Comparison of ENCODE assay signal across 17 cellular contexts in the genomic region with DNA sequence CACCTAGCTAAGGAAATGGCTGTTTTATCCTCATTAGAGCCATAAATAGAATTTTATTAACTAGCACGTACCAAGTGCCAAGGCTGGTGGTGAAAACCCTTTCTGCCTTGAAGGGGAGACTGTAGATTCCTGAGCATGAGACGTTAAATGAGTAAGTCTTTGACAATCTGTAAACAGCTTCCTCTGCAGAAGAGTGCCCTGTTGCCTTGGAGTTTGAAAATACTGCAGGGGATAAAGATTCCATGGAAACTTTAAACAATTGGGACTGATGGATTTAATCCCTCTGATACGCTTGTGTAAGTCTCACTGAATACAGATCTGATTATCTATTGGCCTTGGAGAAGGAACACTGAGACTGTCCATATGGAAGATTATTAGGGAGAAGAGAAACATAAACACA.
"Had no signal": no experiment of that assay in that cellular context is flagged by ENCODE, and none has a peak within 500 bp of the region (broad histone marks: within the 10 kb centered on the region; RNA-seq: fewer than 3 reads in every experiment).

No MANE protein-coding gene starts in this region.

- H3K79me2 ChIP-seq: parathyroid adenoma had no signal

- DNase-seq: cortex of kidney; effector memory CD4-positive, alpha-beta T cell; gastrocnemius medialis; glutamatergic neuron; islet precursor cell; left cardiac atrium; left ventricle myocardium inferior; lower lobe of right lung; midbrain; right lobe of liver; stimulated activated CD4-positive, alpha-beta T cell treated with anti-CD3 and anti-CD28 coated beads, Interleukin-4, amount 100 ng/mL, for 1 hour; stimulated activated CD8-positive, alpha-beta memory T cell treated with anti-CD3 and anti-CD28 coated beads, Interleukin-4, amount 100 ng/mL, for 48 hours; stimulated activated naive CD8-positive, alpha-beta T cell treated with anti-CD3 and anti-CD28 coated beads, Interleukin-15, Interleukin-2, amounts not matched to agents 100 U/mL and 50 U/mL, for 24 hours; thyroid gland had no signal

- H3K4me3 ChIP-seq: gastrocnemius medialis, left ventricle myocardium inferior, lower lobe of right lung, prostate gland, right lobe of liver, suprapubic skin, thyroid gland had no signal

- H3K36me3 ChIP-seq: gastrocnemius medialis, left ventricle myocardium inferior, lower lobe of right lung, prostate gland, right lobe of liver, suprapubic skin, thyroid gland had no signal

- H3K4me1 ChIP-seq: gastrocnemius medialis, left ventricle myocardium inferior, lower lobe of right lung, parathyroid adenoma, prostate gland, right lobe of liver, suprapubic skin, thyroid gland had no signal

- H3K27ac ChIP-seq: gastrocnemius medialis, left ventricle myocardium inferior, lower lobe of right lung, parathyroid adenoma, prostate gland, right lobe of liver, suprapubic skin, thyroid gland had no signal

- H3K9me3 ChIP-seq: gastrocnemius medialis, left ventricle myocardium inferior, lower lobe of right lung, prostate gland, right lobe of liver, suprapubic skin, thyroid gland had no signal

- H3K9ac ChIP-seq: parathyroid adenoma had no signal

- H2AFZ ChIP-seq: parathyroid adenoma had no signal

- H3K27me3 ChIP-seq: gastrocnemius medialis, right lobe of liver, suprapubic skin, thyroid gland had no signal
